In genomic region chr5:115355777-115356381, GRCh38 we compare ENCODE assay signal across 23 cellular contexts.
"Had no signal": no experiment of that assay in that cellular context is flagged by ENCODE, and none has a peak within 500 bp of the region (broad histone marks: within the 10 kb centered on the region; RNA-seq: fewer than 3 reads in every experiment).

No MANE protein-coding gene starts in this region.

- H3K4me1 Mint-ChIP-seq: activated B cell treated with CpG ODN at 0.5 μM for 24 hours; central memory CD8-positive, alpha-beta T cell; naive thymus-derived CD4-positive, alpha-beta T cell; neural crest cell; stimulated activated naive B cell treated with anti-CD40 and anti-IgM and Interleukin-4, amounts not matched to agents 10 μg/mL and 1 μg/mL and 100 μg/mL, for 72 hours had no signal

- H3K4me3 ChIP-seq: heart left ventricle, left ventricle myocardium inferior, right atrium auricular region, stomach, thyroid gland, upper lobe of right lung had no signal

- H3K4me1 ChIP-seq: heart left ventricle, left ventricle myocardium inferior, right atrium auricular region, thyroid gland, upper lobe of right lung had no signal

- H3K9me3 Mint-ChIP-seq: activated CD8-positive, alpha-beta T cell treated with anti-CD3 and anti-CD28 coated beads for 36 hours; activated naive CD4-positive, alpha-beta T cell treated with anti-CD3 and anti-CD28 coated beads, Interleukin-2, amount 50 U/mL, for 72 hours; activated T-cell treated with anti-CD3 and anti-CD28 coated beads, Interleukin-2, amount 50 U/mL, for 4 hours; activated T-helper 2 cell treated with anti-CD3 and anti-CD28 coated beads, Interferon-gamma antibody, Interleukin-2, Interleukin-4, amounts not matched to agents 10 μg/mL and 5 μg/mL and 100 μg/mL, durations not matched to agents 14 hours and 24 hours and 36 hours; central memory CD8-positive, alpha-beta T cell; neural crest cell had no signal

- H3K4me3 Mint-ChIP-seq: activated B cell treated with CpG ODN at 0.5 μM for 24 hours; activated CD8-positive, alpha-beta T cell treated with anti-CD3 and anti-CD28 coated beads for 36 hours; activated T-cell treated with anti-CD3 and anti-CD28 coated beads, Interleukin-2, amount 50 U/mL, for 4 hours; central memory CD8-positive, alpha-beta T cell; mesothelial cell of epicardium; naive thymus-derived CD4-positive, alpha-beta T cell; neural crest cell; stimulated activated naive B cell treated with anti-CD40 and anti-IgM and Interleukin-4, amounts not matched to agents 10 μg/mL and 1 μg/mL and 100 μg/mL, for 72 hours had no signal

- ATAC-seq: activated CD8-positive, alpha-beta T cell treated with anti-CD3 and anti-CD28 coated beads for 36 hours; activated naive CD4-positive, alpha-beta T cell treated with anti-CD3 and anti-CD28 coated beads, Interleukin-2, amount 50 U/mL, for 72 hours; activated T-cell treated with anti-CD3 and anti-CD28 coated beads, Interleukin-2, amount 50 U/mL, for 4 hours; heart left ventricle; naive thymus-derived CD4-positive, alpha-beta T cell; stimulated activated naive B cell treated with anti-CD40 and anti-IgM and Interleukin-4, amounts not matched to agents 10 μg/mL and 1 μg/mL and 100 μg/mL, for 72 hours; upper lobe of right lung had no signal

- H3K9me3 ChIP-seq: thyroid gland, upper lobe of right lung had no signal

- H3K36me3 ChIP-seq: heart left ventricle, left ventricle myocardium inferior, right atrium auricular region, stomach, thyroid gland, upper lobe of right lung had no signal

- DNase-seq: activated B cell treated with CpG ODN at 0.5 μM for 24 hours; activated CD4-positive, alpha-beta T cell treated with anti-CD3 and anti-CD28 coated beads, Interleukin-2, amount 50 U/mL, for 1 hour; activated CD8-positive, alpha-beta T cell treated with anti-CD3 and anti-CD28 coated beads for 36 hours; activated T-cell treated with anti-CD3 and anti-CD28 coated beads, Interleukin-2, amount 50 U/mL, for 4 hours; dermis blood vessel endothelial cell; effector CD8-positive, alpha-beta T cell; foreskin fibroblast; heart left ventricle; left ventricle myocardium inferior; naive thymus-derived CD4-positive, alpha-beta T cell; stimulated activated CD4-positive, alpha-beta T cell treated with anti-CD3 and anti-CD28 coated beads, Interleukin-15, amount 100 ng/mL, for 24 hours; stimulated activated CD4-positive, alpha-beta T cell treated with anti-CD3 and anti-CD28 coated beads, Interleukin-2, amount 100 ng/mL, for 24 hours; stimulated activated naive B cell treated with anti-CD40 and anti-IgM and Interleukin-4, amounts not matched to agents 10 μg/mL and 1 μg/mL and 100 μg/mL, for 72 hours; stomach; T-helper 2 cell; thyroid gland; upper lobe of right lung had no signal

- H3K27me3 ChIP-seq: heart left ventricle, right atrium auricular region, stomach, thyroid gland, upper lobe of right lung had no signal

- H3K27ac Mint-ChIP-seq: activated B cell treated with CpG ODN at 0.5 μM for 24 hours; activated CD8-positive, alpha-beta T cell treated with anti-CD3 and anti-CD28 coated beads for 36 hours; activated naive CD4-positive, alpha-beta T cell treated with anti-CD3 and anti-CD28 coated beads, Interleukin-2, amount 50 U/mL, for 72 hours; activated T-helper 2 cell treated with anti-CD3 and anti-CD28 coated beads, Interferon-gamma antibody, Interleukin-2, Interleukin-4, amounts not matched to agents 10 μg/mL and 5 μg/mL and 100 μg/mL, durations not matched to agents 14 hours and 24 hours and 36 hours; mesothelial cell of epicardium; naive thymus-derived CD4-positive, alpha-beta T cell; stimulated activated naive B cell treated with anti-CD40 and anti-IgM and Interleukin-4, amounts not matched to agents 10 μg/mL and 1 μg/mL and 100 μg/mL, for 72 hours had no signal

- H3K27ac ChIP-seq: heart left ventricle, left ventricle myocardium inferior, right atrium auricular region, stomach, thyroid gland, upper lobe of right lung had no signal

- H3K36me3 Mint-ChIP-seq: activated naive CD4-positive, alpha-beta T cell treated with anti-CD3 and anti-CD28 coated beads, Interleukin-2, amount 50 U/mL, for 72 hours; mesothelial cell of epicardium; stimulated activated naive B cell treated with anti-CD40 and anti-IgM and Interleukin-4, amounts not matched to agents 10 μg/mL and 1 μg/mL and 100 μg/mL, for 72 hours had no signal
